Comparison of ENCODE assay signal across 8 cellular contexts in the genomic region with DNA sequence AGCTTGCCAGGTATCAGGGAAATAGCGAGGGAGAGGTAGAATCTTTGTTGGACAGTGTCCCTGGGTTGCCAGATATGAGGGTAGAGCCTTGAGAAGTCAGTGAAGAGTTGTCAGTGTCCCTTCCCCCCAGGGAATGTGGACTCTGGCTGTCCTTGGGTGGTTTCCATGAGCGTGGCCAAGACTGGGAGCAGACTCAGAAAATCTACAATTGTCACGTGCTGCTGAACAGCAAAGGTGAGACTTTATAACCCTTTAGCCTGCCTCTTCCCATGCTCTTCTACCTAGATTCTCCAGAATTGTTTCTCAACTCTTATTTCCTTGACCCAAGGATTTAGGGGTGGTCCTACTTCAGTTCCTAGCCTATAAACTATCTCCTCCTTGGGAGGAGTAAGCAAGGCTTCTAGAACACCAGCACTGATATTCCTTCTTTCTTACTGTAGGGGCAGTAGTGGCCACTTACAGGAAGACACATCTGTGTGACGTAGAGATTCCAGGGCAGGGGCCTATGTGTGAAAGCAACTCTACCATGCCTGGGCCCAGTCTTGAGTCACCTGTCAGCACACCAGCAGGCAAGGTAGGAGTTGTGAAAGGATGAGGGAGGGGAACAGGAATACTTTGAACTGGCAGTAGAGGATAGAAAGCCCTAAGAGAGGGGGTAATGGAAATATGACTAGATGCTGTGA. TPM values are rescaled to one million over a fixed set of nuclear protein-coding genes. Genes with fewer than 3 reads are reported as not detected.
DNase-seq lines count a peak whose midpoint lies in the region; TF ChIP-seq lines count a peak whose summit lies in the region.

No MANE protein-coding gene starts in this region.

- H3K4me1 ChIP-seq in ectodermal cell (ENCODE audit: control insufficient read depth, insufficient read depth, low read length) (peaks cover 12% of the 10 kb centered on the region), mucosa of rectum (ENCODE audit: control insufficient read depth in 2 of 2, insufficient read depth in 2 of 2, low read length in 2 of 2) (peaks cover 27 to 28% of the 10 kb centered on the region in 2 donors), subcutaneous abdominal adipose tissue (ENCODE audit: control insufficient read depth in 5 of 5, insufficient read depth in 5 of 5, low read length in 5 of 5) (peaks cover 12 to 68% (median 52%) of the 10 kb centered on the region in 5 donors)

- H3K9me3 ChIP-seq in ectodermal cell (ENCODE audit: control insufficient read depth, low read length) (no peaks in the 10 kb centered on the region), mucosa of rectum (ENCODE audit: control insufficient read depth in 2 of 2, low read length in 2 of 2) (no peaks in the 10 kb centered on the region), subcutaneous abdominal adipose tissue (ENCODE audit: control insufficient read depth in 5 of 5, low read length in 5 of 5) (no peaks in the 10 kb centered on the region)

- no peaks in the 10 kb centered on the region for H3K27me3 ChIP-seq in ectodermal cell (ENCODE audit: control insufficient read depth, insufficient read depth, low read length, poor library complexity, severe bottlenecking)
- no peaks in the 10 kb centered on the region for H3K27me3 ChIP-seq in mucosa of rectum (ENCODE audit: control insufficient read depth in 2 of 2, insufficient read depth in 2 of 2, low read length in 2 of 2)
- no peaks in the 10 kb centered on the region for H3K27me3 ChIP-seq in subcutaneous abdominal adipose tissue (ENCODE audit: control insufficient read depth in 5 of 5, insufficient read depth in 4 of 5, low read length in 5 of 5)

- TF ChIP-seq CTCF in AG04449 (IDR thresholded peaks at IDR 0.05; ENCODE audit: insufficient read depth, low read length, missing control alignments) = peak; percentile 30

- H3K27ac ChIP-seq in ectodermal cell (ENCODE audit: insufficient read depth, low read depth, low read length, poor library complexity, severe bottlenecking) (no peak overlapping the region), mucosa of rectum (ENCODE audit: low read depth in 2 of 2, low read length in 2 of 2) (peak overlapping the region; percentile 94 to 96), subcutaneous abdominal adipose tissue (ENCODE audit: low read depth, low read length) (peak overlapping the region; percentile 99)

- POLR2A ChIA-PET in AG04449 (lab: Yijun Ruan, JAX) = no interaction called here

- no peak for DNase-seq in AG04449 (ENCODE audit: low read depth, low spot score)
- peak; percentile 60 for DNase-seq in GM19238 (ENCODE audit: insufficient read length, low spot score)
- DNase-seq in LHCN-M2 (ENCODE audit: low read depth) = peak; percentile 49
- DNase-seq in activated CD4-positive, alpha-beta T cell treated with anti-CD3 and anti-CD28 coated beads for 1 hour = peak; percentile 45
- DNase-seq in NCI-H1417 (lab: John Stamatoyannopoulos, UW) = no peak

- CTCF ChIA-PET in AG04449 (lab: Yijun Ruan, JAX) = interaction anchor here (0.9 to 2.6 kb wide), 2 partner anchors 8 to 122 kb away, joined by 4 to 8 read pairs; no protein-coding TSS in a partner anchor

- H3K36me3 ChIP-seq in ectodermal cell (ENCODE audit: control insufficient read depth, insufficient read depth, low read length) (peaks cover 45% of the 10 kb centered on the region), mucosa of rectum (ENCODE audit: control insufficient read depth in 2 of 2, insufficient read depth in 2 of 2, low read length in 2 of 2) (peaks cover 38 to 44% of the 10 kb centered on the region in 2 donors), subcutaneous abdominal adipose tissue (ENCODE audit: control insufficient read depth in 5 of 5, insufficient read depth in 5 of 5, low read length in 5 of 5) (peaks cover 12 to 50% (median 44%) of the 10 kb centered on the region in 5 donors)

- H3K9ac ChIP-seq in mucosa of rectum (ENCODE audit: low read depth in 1 of 2, low read length in 2 of 2) = peak overlapping the region; percentile 80 to 94
- peak overlapping the region; percentile 99 to 100 (median 100) for H3K9ac ChIP-seq in subcutaneous abdominal adipose tissue (ENCODE audit: low read length in 5 of 5)

- 88 to 91% methylated on average over 4 of the region's 4 CpGs for WGBS in ectodermal cell, 2 experiments

- H3K4me3 ChIP-seq in AG04449 (ENCODE audit: low read depth, low read length) (peak overlapping the region; percentile 98), ectodermal cell (ENCODE audit: insufficient read depth, low read depth, low read length) (peak overlapping the region; percentile 81), mucosa of rectum (ENCODE audit: low read length in 2 of 2) (peak overlapping the region; percentile 76 to 98), subcutaneous abdominal adipose tissue (ENCODE audit: low read depth in 1 of 5, low read length in 5 of 5) (peak overlapping the region; percentile 73 to 100 (median 100))

RNA-seq across cellular contexts. Expression of a gene that starts 1.6 kb away (rescaled TPM):
- 25.6 and 28.4 TPM in 2 replicates for total RNA-seq in LHCN-M2 (2014; rRNA removed)
- 41.1 TPM for polyA plus RNA-seq in LHCN-M2 (2012)
- 56.7 TPM for polyA plus RNA-seq in ectodermal cell (2013, experiment 1 of 4)
- 61.4 TPM for polyA plus RNA-seq in ectodermal cell (2013, experiment 2 of 4)
- polyA plus RNA-seq in ectodermal cell (2013, experiment 3 of 4) = 52.4 TPM
- 57.9 TPM for polyA plus RNA-seq in ectodermal cell (2013, experiment 4 of 4)

RNA-seq across cellular contexts. Expression of a gene that starts 1.7 kb away (rescaled TPM):
- total RNA-seq in LHCN-M2 (2014; rRNA removed) = 58.6 and 87.5 TPM in 2 replicates
- polyA plus RNA-seq in LHCN-M2 (2012) = 131 TPM
- 96.0 TPM for polyA plus RNA-seq in ectodermal cell (2013, experiment 1 of 4)
- 77.8 TPM for polyA plus RNA-seq in ectodermal cell (2013, experiment 2 of 4)
- 87.6 TPM for polyA plus RNA-seq in ectodermal cell (2013, experiment 3 of 4)
- polyA plus RNA-seq in ectodermal cell (2013, experiment 4 of 4) = 99.7 TPM

RNA-seq across cellular contexts. Expression of a gene that starts 12.9 kb away (rescaled TPM):
- total RNA-seq in LHCN-M2 (2014; rRNA removed) = 27.7 and 29.6 TPM in 2 replicates
- polyA plus RNA-seq in LHCN-M2 (2012) = 29.1 TPM
- 50.8 TPM for polyA plus RNA-seq in ectodermal cell (2013, experiment 1 of 4)
- 45.7 TPM for polyA plus RNA-seq in ectodermal cell (2013, experiment 2 of 4)
- 40.5 TPM for polyA plus RNA-seq in ectodermal cell (2013, experiment 3 of 4)
- polyA plus RNA-seq in ectodermal cell (2013, experiment 4 of 4) = 42.3 TPM

RNA-seq across cellular contexts. Expression of a gene that starts 21.4 kb away (rescaled TPM):
- total RNA-seq in LHCN-M2 (2014; rRNA removed) = 0.29 and 0.71 TPM in 2 replicates
- polyA plus RNA-seq in LHCN-M2 (2012) = 0.58 TPM
- polyA plus RNA-seq in ectodermal cell (2013, experiment 1 of 4) = 19.0 TPM
- 15.5 TPM for polyA plus RNA-seq in ectodermal cell (2013, experiment 2 of 4)
- 20.0 TPM for polyA plus RNA-seq in ectodermal cell (2013, experiment 3 of 4)
- polyA plus RNA-seq in ectodermal cell (2013, experiment 4 of 4) = 20.9 TPM

RNA-seq across cellular contexts. Expression of a gene that starts 30.2 kb away (rescaled TPM):
- total RNA-seq in LHCN-M2 (2014; rRNA removed) = 0.26 TPM in 1 of 2 replicates, not detected in the other
- 0.15 TPM for polyA plus RNA-seq in LHCN-M2 (2012)
- 0.17 TPM for polyA plus RNA-seq in ectodermal cell (2013, experiment 1 of 4)
- not detected for polyA plus RNA-seq in ectodermal cell (2013, experiment 2 of 4)
- polyA plus RNA-seq in ectodermal cell (2013, experiment 3 of 4) = not detected
- not detected for polyA plus RNA-seq in ectodermal cell (2013, experiment 4 of 4)

Comparison
In these comparisons a context has a peak if more than half of its experiments do, and no peak if none do; other contexts are left out.
1. DNase-seq: peak in GM19238 (single experiment), LHCN-M2 (single experiment) and activated CD4-positive, alpha-beta T cell treated with anti-CD3 and anti-CD28 coated beads for 1 hour (single experiment); none in AG04449 (single experiment) and NCI-H1417 (0 of 3).
2. Peak in every context shown above with its lines, with median percentiles within 50 percentile points of each other: H3K4me3 ChIP-seq.